ENCODE assay signal across 9 cellular contexts in the genomic region with DNA sequence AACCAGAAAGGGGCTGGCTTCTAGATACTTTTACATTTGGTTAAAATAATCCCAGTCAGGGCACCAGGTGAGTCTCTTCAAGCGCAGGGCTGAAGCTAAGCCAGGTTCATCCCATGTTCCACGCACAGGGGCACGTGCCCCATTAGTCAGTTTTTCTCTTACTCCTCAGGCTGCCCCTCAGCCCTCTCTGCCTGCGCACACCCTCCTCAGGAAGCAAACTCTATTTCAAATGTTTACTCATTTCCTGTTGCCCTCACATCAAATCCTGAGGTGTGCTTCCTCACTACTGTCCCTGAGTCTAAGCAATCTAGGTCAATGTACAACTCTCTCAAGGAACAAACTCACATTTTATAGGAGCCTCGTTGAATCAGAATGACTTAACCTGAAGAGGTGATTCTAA. TPM values are rescaled to one million over a fixed set of nuclear protein-coding genes. Genes with fewer than 3 reads are reported as not detected.
DNase-seq lines count a peak whose midpoint lies in the region; ATAC-seq, FAIRE-seq and TF ChIP-seq lines count a peak whose summit lies in the region.
"Had no signal": no experiment of that assay in that cellular context is flagged by ENCODE, and none has a peak within 500 bp of the region (broad histone marks: within the 10 kb centered on the region; RNA-seq: fewer than 3 reads in every experiment).

No MANE protein-coding gene starts in this region.

- H3K23ac ChIP-seq in mesenchymal stem cell (ENCODE audit: low read length in 2 of 2), result no peak overlapping the region
- H3K23ac ChIP-seq in neuronal stem cell (ENCODE audit: low read depth, low read length, poor library complexity), result no peak overlapping the region

- H3K27me3 Mint-ChIP-seq in activated T-helper 2 cell treated with anti-CD3 and anti-CD28 coated beads, Interferon-gamma antibody, Interleukin-2, Interleukin-4, amounts not matched to agents 10 μg/mL and 5 μg/mL and 100 μg/mL, durations not matched to agents 14 hours and 24 hours and 36 hours (ENCODE audit: low read depth), result no peaks in the 10 kb centered on the region

- DNase-seq in cardiac muscle cell (ENCODE audit: low read depth in 1 of 2, low spot score in 1 of 2) (peak in 1 of 2 donors; percentile 54), left ventricle myocardium superior (no peak), mesenchymal stem cell (peak; percentile 46), urothelium cell line (ENCODE audit: low spot score) (peak; percentile 48), SW480 (ENCODE audit: low spot score) (no peak), neuronal stem cell (ENCODE audit: low spot score) (no peak), NAMALWA (ENCODE audit: low spot score) (no peak)
- peak; percentile 41 for DNase-seq in activated T-helper 2 cell treated with anti-CD3 and anti-CD28 coated beads, Interferon-gamma antibody, Interleukin-2, Interleukin-4, amounts not matched to agents 10 μg/mL and 5 μg/mL and 100 μg/mL, durations not matched to agents 14 hours and 24 hours and 36 hours (ENCODE audit: low spot score)

- no peak overlapping the region for H3K4me2 ChIP-seq in mesenchymal stem cell (ENCODE audit: low read length, poor library complexity, severe bottlenecking)
- no peak overlapping the region for H3K4me2 ChIP-seq in neuronal stem cell (ENCODE audit: insufficient read depth, low read length, poor library complexity, severe bottlenecking)

- peaks cover 12% of the 10 kb centered on the region for H3K9me3 Mint-ChIP-seq in activated T-helper 2 cell treated with anti-CD3 and anti-CD28 coated beads, Interferon-gamma antibody, Interleukin-2, Interleukin-4, amounts not matched to agents 10 μg/mL and 5 μg/mL and 100 μg/mL, durations not matched to agents 14 hours and 24 hours and 36 hours

- H4K8ac ChIP-seq in mesenchymal stem cell (ENCODE audit: low read length) (peak overlapping the region; percentile 69), neuronal stem cell (ENCODE audit: low read depth, low read length) (no peak overlapping the region)

- H3K9ac ChIP-seq in mesenchymal stem cell (ENCODE audit: low read length), result no peak overlapping the region
- H3K9ac ChIP-seq in neuronal stem cell (ENCODE audit: low read depth, low read length, poor library complexity), result no peak overlapping the region

- H3K18ac ChIP-seq in mesenchymal stem cell (ENCODE audit: low read depth in 1 of 2, low read length in 2 of 2), result peak overlapping the region in 1 of 2 experiments; percentile 5
- H3K18ac ChIP-seq in neuronal stem cell (ENCODE audit: low read length), result no peak overlapping the region

- 43% methylated on average over 4 of the region's 5 CpGs for WGBS in mesenchymal stem cell
- no CpG with 5 or more reads among the region's 5 CpGs for WGBS in neuronal stem cell (ENCODE audit: extremely low coverage in 2 of 2, insufficient read length in 2 of 2, insufficient replicate concordance in 1 of 2), 2 donors

- ATAC-seq in left ventricle myocardium superior, result no peak

- no peaks in the 10 kb centered on the region for H3K9me3 ChIP-seq in cardiac muscle cell (ENCODE audit: low read depth)
- H3K9me3 ChIP-seq in mesenchymal stem cell (ENCODE audit: control insufficient read depth, low read length), result no peaks in the 10 kb centered on the region
- peaks cover 0 to 4% of the 10 kb centered on the region in 2 donors for H3K9me3 ChIP-seq in neuronal stem cell (replicated peaks in 1 of 2; ENCODE audit: control insufficient read depth in 2 of 2, insufficient read depth in 1 of 2, low read depth in 1 of 2, low read length in 2 of 2)

- FAIRE-seq in urothelium cell line (lab: Jason Lieb, UNC), result no peak
- FAIRE-seq: TTC549 had no signal

- H2BK12ac ChIP-seq in mesenchymal stem cell (ENCODE audit: low read length in 2 of 2) (peak overlapping the region in 1 of 2 experiments; percentile 86), neuronal stem cell (ENCODE audit: low read length) (no peak overlapping the region)

- H3K4me1 Mint-ChIP-seq in activated T-helper 2 cell treated with anti-CD3 and anti-CD28 coated beads, Interferon-gamma antibody, Interleukin-2, Interleukin-4, amounts not matched to agents 10 μg/mL and 5 μg/mL and 100 μg/mL, durations not matched to agents 14 hours and 24 hours and 36 hours (ENCODE audit: low read depth), result peaks cover 67% of the 10 kb centered on the region

- peak overlapping the region; percentile 4 for H3K4me3 Mint-ChIP-seq in activated T-helper 2 cell treated with anti-CD3 and anti-CD28 coated beads, Interferon-gamma antibody, Interleukin-2, Interleukin-4, amounts not matched to agents 10 μg/mL and 5 μg/mL and 100 μg/mL, durations not matched to agents 14 hours and 24 hours and 36 hours (ENCODE audit: low read depth)

- H2AFZ ChIP-seq in mesenchymal stem cell (ENCODE audit: low read depth, low read length), result no peak overlapping the region
- no peak overlapping the region for H2AFZ ChIP-seq in neuronal stem cell (ENCODE audit: low read length)

- H3K36me3 Mint-ChIP-seq in activated T-helper 2 cell treated with anti-CD3 and anti-CD28 coated beads, Interferon-gamma antibody, Interleukin-2, Interleukin-4, amounts not matched to agents 10 μg/mL and 5 μg/mL and 100 μg/mL, durations not matched to agents 14 hours and 24 hours and 36 hours (ENCODE audit: low read depth), result peaks cover 37% of the 10 kb centered on the region

- peaks cover 18% of the 10 kb centered on the region for H3K4me1 ChIP-seq in cardiac muscle cell (ENCODE audit: low read depth)
- peaks cover 20% of the 10 kb centered on the region for H3K4me1 ChIP-seq in mesenchymal stem cell (ENCODE audit: control insufficient read depth, insufficient read depth, low read depth, low read length)
- peaks cover 0 to 3% of the 10 kb centered on the region in 2 donors for H3K4me1 ChIP-seq in neuronal stem cell (ENCODE audit: control insufficient read depth in 2 of 2, insufficient read depth in 1 of 2, low read depth in 1 of 2, low read length in 2 of 2)

- no peak overlapping the region for H2AK5ac ChIP-seq in mesenchymal stem cell (ENCODE audit: low read length, severe bottlenecking)
- H2AK5ac ChIP-seq in neuronal stem cell (ENCODE audit: low read depth, low read length), result no peak overlapping the region

- H3K27ac ChIP-seq in cardiac muscle cell (peak overlapping the region; percentile 76), mesenchymal stem cell (ENCODE audit: low read length, poor library complexity, severe bottlenecking) (no peak overlapping the region), neuronal stem cell (replicated peaks; ENCODE audit: low read length) (no peak overlapping the region)

- H2BK120ac ChIP-seq in mesenchymal stem cell (ENCODE audit: low read depth, low read length) (no peak overlapping the region), neuronal stem cell (ENCODE audit: low read depth, low read length) (no peak overlapping the region)

- TF ChIP-seq CTCF in cardiac muscle cell (IDR thresholded peaks at IDR 0.05; ENCODE audit: low read depth, low read length), result no peak

- H3K27ac Mint-ChIP-seq in activated T-helper 2 cell treated with anti-CD3 and anti-CD28 coated beads, Interferon-gamma antibody, Interleukin-2, Interleukin-4, amounts not matched to agents 10 μg/mL and 5 μg/mL and 100 μg/mL, durations not matched to agents 14 hours and 24 hours and 36 hours, result peak overlapping the region; percentile 74

- intact Hi-C loops in left ventricle myocardium superior (cut with micrococcal nuclease), result no loop called here
- intact Hi-C loops in activated T-helper 2 cell treated with anti-CD3 and anti-CD28 coated beads, Interferon-gamma antibody, Interleukin-2, Interleukin-4, amounts not matched to agents 10 μg/mL and 5 μg/mL and 100 μg/mL, durations not matched to agents 14 hours and 24 hours and 36 hours (cut with micrococcal nuclease), result loop anchor here (5.0 to 10.0 kb wide), 5 partner anchors 202 to 1095 kb away; a partner anchor contains a TSS

- H2BK15ac ChIP-seq in mesenchymal stem cell (ENCODE audit: low read depth, poor library complexity, severe bottlenecking), result no peak overlapping the region
- no peak overlapping the region for H2BK15ac ChIP-seq in neuronal stem cell (ENCODE audit: low read length)

- H3K4ac ChIP-seq in mesenchymal stem cell (ENCODE audit: low read depth in 1 of 2, low read length in 2 of 2), result no peak overlapping the region
- H3K4ac ChIP-seq in neuronal stem cell (ENCODE audit: low read length), result no peak overlapping the region

- H3K14ac ChIP-seq in mesenchymal stem cell (ENCODE audit: low read length in 2 of 2), result no peak overlapping the region
- no peak overlapping the region for H3K14ac ChIP-seq in neuronal stem cell (ENCODE audit: low read length)

- no peak overlapping the region for H3K4me3 ChIP-seq in cardiac muscle cell
- no peak overlapping the region for H3K4me3 ChIP-seq in mesenchymal stem cell (ENCODE audit: insufficient read depth in 1 of 2, low read depth in 1 of 2, low read length in 2 of 2)
- no peak overlapping the region for H3K4me3 ChIP-seq in neuronal stem cell (ENCODE audit: low read length in 2 of 2)

- H3K27me3 ChIP-seq in cardiac muscle cell (no peaks in the 10 kb centered on the region), mesenchymal stem cell (ENCODE audit: control insufficient read depth in 1 of 2, insufficient read depth in 1 of 2, low read length in 2 of 2) (no peaks in the 10 kb centered on the region), neuronal stem cell (ENCODE audit: control insufficient read depth in 3 of 3, insufficient read depth in 3 of 3, low read depth in 1 of 3, low read length in 3 of 3) (no peaks in the 10 kb centered on the region)

- no peak overlapping the region for H4K91ac ChIP-seq in mesenchymal stem cell (ENCODE audit: low read length)
- H4K91ac ChIP-seq in neuronal stem cell (ENCODE audit: low read depth, low read length, poor library complexity), result no peak overlapping the region

- H3K79me1 ChIP-seq in mesenchymal stem cell (replicated peaks; ENCODE audit: low read length, poor library complexity, severe bottlenecking) (no peaks in the 10 kb centered on the region), neuronal stem cell (ENCODE audit: low read depth, low read length) (no peaks in the 10 kb centered on the region)

- H3K36me3 ChIP-seq in cardiac muscle cell (no peaks in the 10 kb centered on the region), mesenchymal stem cell (ENCODE audit: control insufficient read depth in 1 of 2, insufficient read depth in 2 of 2, low read depth in 1 of 2, low read length in 2 of 2) (no peaks in the 10 kb centered on the region), neuronal stem cell (replicated peaks in 1 of 2; ENCODE audit: control insufficient read depth in 2 of 2, insufficient read depth in 2 of 2, low read length in 2 of 2) (no peaks in the 10 kb centered on the region)

- H2BK5ac ChIP-seq in mesenchymal stem cell (ENCODE audit: low read depth, low read length, poor library complexity, severe bottlenecking), result no peak overlapping the region
- H2BK5ac ChIP-seq in neuronal stem cell (ENCODE audit: low read length), result no peak overlapping the region

RNA-seq across cellular contexts. Expression of a gene that starts 48.5 kb away (rescaled TPM):
- total RNA-seq in cardiac muscle cell (55.2 and 70.2 TPM in 2 replicates), left ventricle myocardium superior (29.5 TPM)
- 20.9 and 22.4 TPM in 2 replicates for polyA plus RNA-seq in cardiac muscle cell
- 0.32 and 0.43 TPM in 2 replicates for total RNA-seq in activated T-helper 2 cell treated with anti-CD3 and anti-CD28 coated beads, Interferon-gamma antibody, Interleukin-2, Interleukin-4, amounts not matched to agents 10 μg/mL and 5 μg/mL and 100 μg/mL, durations not matched to agents 14 hours and 24 hours and 36 hours
- 229 TPM for polyA plus RNA-seq in mesenchymal stem cell (2013, experiment 1 of 2)
- 221 TPM for polyA plus RNA-seq in mesenchymal stem cell (2013, experiment 2 of 2)
- 3.1 TPM for polyA plus RNA-seq in neuronal stem cell (2013, experiment 1 of 2)
- polyA plus RNA-seq in neuronal stem cell (2013, experiment 2 of 2), result 3.8 TPM

Comparison
In these comparisons a context has a peak if more than half of its experiments do, and no peak if none do; other contexts are left out.
1. DNase-seq: peak in activated T-helper 2 cell treated with anti-CD3 and anti-CD28 coated beads, Interferon-gamma antibody, Interleukin-2, Interleukin-4, amounts not matched to agents 10 μg/mL and 5 μg/mL and 100 μg/mL, durations not matched to agents 14 hours and 24 hours and 36 hours (single experiment), mesenchymal stem cell (single experiment) and urothelium cell line (single experiment); none in left ventricle myocardium superior (single experiment), SW480 (single experiment), neuronal stem cell (single experiment) and NAMALWA (single experiment).
2. RNA of a gene that starts 48.5 kb away (total RNA-seq): 55.2 to 70.2 TPM in cardiac muscle cell and 29.5 TPM in left ventricle myocardium superior (single experiment); 0.32 to 0.43 TPM in activated T-helper 2 cell treated with anti-CD3 and anti-CD28 coated beads, Interferon-gamma antibody, Interleukin-2, Interleukin-4, amounts not matched to agents 10 μg/mL and 5 μg/mL and 100 μg/mL, durations not matched to agents 14 hours and 24 hours and 36 hours; every median in the first group is over 10 times any median in the second.